ENCODE assay signal across 8 cellular contexts in genomic region chr7:34675749-34676374, GRCh38. TPM values are rescaled to one million over a fixed set of nuclear protein-coding genes. Genes with fewer than 3 reads are reported as not detected.
DNase-seq lines count a peak whose midpoint lies in the region; ATAC-seq lines count a peak whose summit lies in the region.
"Had no signal": no experiment of that assay in that cellular context is flagged by ENCODE, and none has a peak within 500 bp of the region (broad histone marks: within the 10 kb centered on the region; RNA-seq: fewer than 3 reads in every experiment).

No MANE protein-coding gene starts in this region.

- no peak overlapping the region for H3K27ac Mint-ChIP-seq in activated CD4-positive, alpha-beta memory T cell treated with anti-CD3 and anti-CD28 coated beads, Interleukin-2, amount 10 ng/mL, durations not matched to agents 7 days and 5 days
- H3K27ac Mint-ChIP-seq: naive B cell had no signal

- POLR2A ChIA-PET in activated CD4-positive, alpha-beta memory T cell treated with anti-CD3 and anti-CD28 coated beads, Interleukin-2, amount 10 ng/mL, durations not matched to agents 7 days and 5 days (lab: Charles Lee), result no interaction called here

- H3K4me3 Mint-ChIP-seq in activated CD4-positive, alpha-beta memory T cell treated with anti-CD3 and anti-CD28 coated beads, Interleukin-2, amount 10 ng/mL, durations not matched to agents 7 days and 5 days, result no peak overlapping the region
- H3K4me3 Mint-ChIP-seq: naive B cell had no signal

- CTCF ChIA-PET in activated CD4-positive, alpha-beta memory T cell treated with anti-CD3 and anti-CD28 coated beads, Interleukin-2, amount 10 ng/mL, durations not matched to agents 7 days and 5 days (lab: Charles Lee), result interaction anchor here (1.0 to 1.5 kb wide), 2 partner anchors 9 to 15 kb away, joined by 3 to 5 read pairs; no protein-coding TSS in a partner anchor

- no peaks in the 10 kb centered on the region for H3K36me3 Mint-ChIP-seq in activated CD4-positive, alpha-beta memory T cell treated with anti-CD3 and anti-CD28 coated beads, Interleukin-2, amount 10 ng/mL, durations not matched to agents 7 days and 5 days (ENCODE audit: low read depth)
- H3K36me3 Mint-ChIP-seq: naive B cell had no signal

- no peaks in the 10 kb centered on the region for H3K9me3 Mint-ChIP-seq in activated CD4-positive, alpha-beta memory T cell treated with anti-CD3 and anti-CD28 coated beads, Interleukin-2, amount 10 ng/mL, durations not matched to agents 7 days and 5 days

- peak; percentile 30 for DNase-seq in EH (ENCODE audit: low read depth)
- peak; percentile 22 for DNase-seq in HK-2 (ENCODE audit: unreplicated experiment)
- DNase-seq in activated CD4-positive, alpha-beta memory T cell treated with anti-CD3 and anti-CD28 coated beads, Interleukin-2, amount 10 ng/mL, durations not matched to agents 7 days and 5 days, result peak; percentile 21
- DNase-seq in left kidney (ENCODE audit: low read depth, low spot score), result peak; percentile 36
- DNase-seq in NCI-H748 treated with DMSO at 0.1 percent for 48 hours (lab: John Stamatoyannopoulos, UW), result no peak
- DNase-seq: naive B cell had no signal

- ATAC-seq in GM19372 (IDR thresholded peaks at IDR 0.05; ENCODE audit: low read depth, unreplicated experiment), result peak; percentile 71
- no peak for ATAC-seq in activated CD4-positive, CD25-positive, alpha-beta regulatory T cell treated with anti-CD3 and anti-CD28 coated beads, Interleukin-2, amount 50 U/mL, for 24 hours

- no peaks in the 10 kb centered on the region for H3K27me3 Mint-ChIP-seq in activated CD4-positive, alpha-beta memory T cell treated with anti-CD3 and anti-CD28 coated beads, Interleukin-2, amount 10 ng/mL, durations not matched to agents 7 days and 5 days
- H3K27me3 Mint-ChIP-seq: naive B cell had no signal

- H3K4me1 Mint-ChIP-seq in activated CD4-positive, alpha-beta memory T cell treated with anti-CD3 and anti-CD28 coated beads, Interleukin-2, amount 10 ng/mL, durations not matched to agents 7 days and 5 days, result no peaks in the 10 kb centered on the region
- H3K4me1 Mint-ChIP-seq: naive B cell had no signal

RNA-seq across cellular contexts. Expression of gene NPSR1, which starts 17.8 kb away (rescaled TPM):
- not detected for total RNA-seq in activated CD4-positive, alpha-beta memory T cell treated with anti-CD3 and anti-CD28 coated beads, Interleukin-2, amount 10 ng/mL, durations not matched to agents 7 days and 5 days
